Comparison of ENCODE assay signal across 18 cellular contexts in the genomic region with DNA sequence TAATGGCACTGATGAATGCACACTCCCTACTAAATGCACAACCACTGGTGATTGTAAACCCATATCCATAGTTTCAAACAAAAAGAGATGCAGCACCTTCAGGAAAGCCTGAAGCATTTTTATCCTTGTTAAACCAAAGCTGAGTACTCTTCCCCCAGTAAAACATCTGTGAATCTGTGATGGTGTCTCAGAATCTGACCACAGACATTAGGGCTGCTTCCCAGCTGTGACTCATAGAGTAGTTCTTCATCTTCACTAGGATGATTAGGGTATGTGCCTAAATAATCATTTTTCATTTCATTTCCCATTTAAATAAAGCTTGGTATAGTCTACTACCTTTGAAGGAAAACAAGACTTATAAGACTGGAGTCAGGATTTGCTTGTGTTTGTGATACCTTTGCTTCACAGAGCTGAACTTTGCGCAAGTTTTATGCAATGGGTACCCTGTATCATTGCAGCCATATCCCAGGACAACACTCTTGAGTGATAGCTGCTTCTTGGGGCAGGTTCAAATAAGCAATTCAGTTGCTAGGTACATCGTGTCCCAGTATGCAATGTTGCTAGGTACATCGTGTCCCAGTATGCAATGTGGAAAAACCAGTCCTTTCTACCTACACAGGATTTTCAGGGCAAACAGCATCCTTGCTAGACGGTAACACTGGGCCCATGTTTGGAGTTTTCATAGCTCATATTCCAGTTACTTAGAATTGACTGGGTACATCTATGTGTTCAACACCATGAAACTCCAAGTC.
DNase-seq lines count a peak whose midpoint lies in the region; ATAC-seq and TF ChIP-seq lines count a peak whose summit lies in the region.
"Had no signal": no experiment of that assay in that cellular context is flagged by ENCODE, and none has a peak within 500 bp of the region (broad histone marks: within the 10 kb centered on the region; RNA-seq: fewer than 3 reads in every experiment).

No MANE protein-coding gene starts in this region.

- H3K4me1 ChIP-seq in adipocyte (ENCODE audit: control insufficient read depth, insufficient read depth, low read length): no peaks in the 10 kb centered on the region
- H3K4me1 ChIP-seq: gastrocnemius medialis had no signal

- ATAC-seq in HG02678 (IDR thresholded peaks at IDR 0.05; ENCODE audit: unreplicated experiment) (no peak), GM21447 (IDR thresholded peaks at IDR 0.05; ENCODE audit: unreplicated experiment) (no peak)
- ATAC-seq: gastrocnemius medialis, T-cell had no signal

- H3K36me3 ChIP-seq in adipocyte (ENCODE audit: control insufficient read depth, insufficient read depth, low read length, severe bottlenecking): no peaks in the 10 kb centered on the region
- H3K36me3 ChIP-seq: gastrocnemius medialis had no signal

- peak overlapping the region; percentile 92 for H3K27ac ChIP-seq in 22Rv1
- H3K27ac ChIP-seq: gastrocnemius medialis had no signal

- no peak overlapping the region for H3K9ac ChIP-seq in adipocyte (ENCODE audit: low read length)

- TF ChIP-seq CTCF in 22Rv1 (IDR thresholded peaks at IDR 0.05): no peak
- no peak for TF ChIP-seq CTCF in fibroblast of villous mesenchyme (IDR thresholded peaks at IDR 0.05; ENCODE audit: insufficient read depth, low read depth, low read length)

- H3K4me3 ChIP-seq in adipocyte (ENCODE audit: low read length) (no peak overlapping the region), fibroblast of villous mesenchyme (ENCODE audit: low read depth, low read length) (no peak overlapping the region)
- H3K4me3 ChIP-seq: gastrocnemius medialis had no signal

- no peaks in the 10 kb centered on the region for H3K9me3 ChIP-seq in adipocyte (ENCODE audit: control insufficient read depth, low read length)
- H3K9me3 ChIP-seq: gastrocnemius medialis had no signal

- DNase-seq in GM04504 (ENCODE audit: low read depth): peak; percentile 55
- DNase-seq in adipocyte (ENCODE audit: low read depth): peak; percentile 28
- peak; percentile 68 for DNase-seq in fibroblast of villous mesenchyme (ENCODE audit: low read depth)
- DNase-seq in GDM1 (lab: John Stamatoyannopoulos, UW): no peak
- no peak for DNase-seq in central memory CD4-positive, alpha-beta T cell
- DNase-seq: activated CD4-positive, alpha-beta T cell treated with anti-CD3 and anti-CD28 coated beads for 1 hour; activated T-cell treated with anti-CD3 and anti-CD28 coated beads, Interleukin-2, amount 50 U/mL, for 1 hour; dermis blood vessel endothelial cell; DMS79 treated with DMSO at 0.1 percent for 48 hours; gastrocnemius medialis; immature natural killer cell; midbrain; NCI-H1436 treated with DMSO at 0.1 percent for 48 hours; NCI-H446; T-cell had no signal

- H3K27me3 ChIP-seq in adipocyte (replicated peaks; ENCODE audit: control insufficient read depth, insufficient read depth, low read length): no peaks in the 10 kb centered on the region
- H3K27me3 ChIP-seq: gastrocnemius medialis had no signal

Comparison
In these comparisons a context has a peak if more than half of its experiments do, and no peak if none do; other contexts are left out.
1. DNase-seq: peak in GM04504 (single experiment), adipocyte (single experiment) and fibroblast of villous mesenchyme (single experiment); none in GDM1 (single experiment) and central memory CD4-positive, alpha-beta T cell (single experiment).